14 cellular contexts compared by ENCODE assay signal in the genomic region with DNA sequence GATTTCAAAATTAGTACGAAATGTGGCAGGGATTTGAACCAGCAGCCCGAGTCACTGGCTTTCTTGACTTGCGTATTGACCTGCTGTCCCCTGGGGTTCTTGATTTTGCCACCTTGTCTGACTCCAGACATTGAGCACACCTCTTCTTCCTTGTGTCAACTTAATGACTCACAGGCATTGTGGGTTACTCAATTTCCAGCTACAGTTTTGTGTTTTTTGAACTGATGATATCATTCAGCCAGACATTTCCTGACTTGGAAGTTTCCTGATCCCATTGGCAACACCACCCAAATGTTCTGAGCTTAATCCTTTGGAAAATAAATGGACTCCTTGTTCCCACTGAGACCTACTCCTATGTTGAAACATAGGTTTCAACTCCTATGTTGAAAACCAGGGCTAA.
A peak's percentile ranks its signal among the peaks of the same experiment; 100 is the strongest.
DNase-seq lines count a peak whose midpoint lies in the region; ATAC-seq and TF ChIP-seq lines count a peak whose summit lies in the region.
"Had no signal": no experiment of that assay in that cellular context is flagged by ENCODE, and none has a peak within 500 bp of the region (broad histone marks: within the 10 kb centered on the region; RNA-seq: fewer than 3 reads in every experiment).

No MANE protein-coding gene starts in this region.

- TF ChIP-seq CTCF in brain microvascular endothelial cell (IDR thresholded peaks at IDR 0.05; ENCODE audit: low read depth, low read length, missing control alignments) (no peak), lower lobe of right lung (IDR thresholded peaks at IDR 0.05) (no peak)

- H3K4me1 ChIP-seq in aorta (ENCODE audit: control insufficient read depth in 1 of 2, insufficient read depth in 2 of 2, low read length in 2 of 2) (peaks cover 1 to 3% of the 10 kb centered on the region in 2 donors), lower lobe of right lung (no peaks in the 10 kb centered on the region)
- H3K4me1 ChIP-seq: right lobe of liver, thyroid gland had no signal

- no peaks in the 10 kb centered on the region for H3K27me3 ChIP-seq in brain microvascular endothelial cell (replicated peaks)
- no peaks in the 10 kb centered on the region for H3K27me3 ChIP-seq in aorta (ENCODE audit: control insufficient read depth in 1 of 2, insufficient read depth in 2 of 2, low read length in 1 of 2)
- H3K27me3 ChIP-seq in lower lobe of right lung (ENCODE audit: low read depth): no peaks in the 10 kb centered on the region
- H3K27me3 ChIP-seq: right lobe of liver, thyroid gland had no signal

- no peak overlapping the region for H3K27ac ChIP-seq in brain microvascular endothelial cell
- H3K27ac ChIP-seq in aorta (ENCODE audit: low read depth in 1 of 2, low read length in 2 of 2): peak overlapping the region in 1 of 2 donors; percentile 43
- no peak overlapping the region for H3K27ac ChIP-seq in lower lobe of right lung
- H3K27ac ChIP-seq: right lobe of liver, thyroid gland had no signal

- H3K9me3 ChIP-seq in aorta (ENCODE audit: control insufficient read depth, low read length): no peaks in the 10 kb centered on the region
- H3K9me3 ChIP-seq in lower lobe of right lung: no peaks in the 10 kb centered on the region
- H3K9me3 ChIP-seq: right lobe of liver, thyroid gland had no signal

- 32 to 39% methylated on average over 3 of the region's 3 CpGs for WGBS in aorta, 2 donors

- intact Hi-C loops in left cardiac atrium (cut with DNase I): no loop called here
- intact Hi-C loops in Right ventricle myocardium inferior (cut with DNase I): no loop called here
- intact Hi-C loops in aorta (cut with DNase I): loop anchor here in 1 of 2 donors (5.0 kb wide), 1 partner anchor 776 kb away; a partner anchor contains a TSS
- intact Hi-C loops in lower lobe of right lung (cut with DNase I): no loop called here
- intact Hi-C loops in head of caudate nucleus (cut with DNase I): no loop called here

- ATAC-seq in left cardiac atrium (peak in 1 of 2 donors; percentile 79), Right ventricle myocardium inferior (no peak), aorta (ENCODE audit: low FRiP score) (peak; percentile 56), lower lobe of right lung (no peak)

- in situ Hi-C loops in brain microvascular endothelial cell (cut with HindIII; ENCODE audit: low pct_ligation_motif_present, low sequenced_read_pairs): no loop called here

- H3K4me3 ChIP-seq in brain microvascular endothelial cell (ENCODE audit: low read depth, low read length) (no peak overlapping the region), aorta (ENCODE audit: low read length in 2 of 2) (no peak overlapping the region), lower lobe of right lung (no peak overlapping the region)
- H3K4me3 ChIP-seq: right lobe of liver, thyroid gland had no signal

- H3K36me3 ChIP-seq in brain microvascular endothelial cell (replicated peaks) (no peaks in the 10 kb centered on the region), aorta (ENCODE audit: control insufficient read depth in 1 of 2, insufficient read depth in 2 of 2, low read length in 1 of 2) (no peaks in the 10 kb centered on the region), lower lobe of right lung (no peaks in the 10 kb centered on the region)
- H3K36me3 ChIP-seq: right lobe of liver, thyroid gland had no signal

- DNase-seq in left cardiac atrium (peak; percentile 48), Right ventricle myocardium inferior (ENCODE audit: missing footprints) (no peak), brain microvascular endothelial cell (peak; percentile 18), glomerular endothelial cell (ENCODE audit: extremely low read depth, low read depth, low spot score) (peak; percentile 92), aorta (no peak), lower lobe of right lung (no peak), NCI-H2171 treated with DMSO at 0.1 percent for 48 hours (lab: John Stamatoyannopoulos, UW) (no peak), head of caudate nucleus (no peak)
- DNase-seq: activated CD4-positive, alpha-beta T cell treated with anti-CD3 and anti-CD28 coated beads for 1 hour; DND-41; NCI-H1092 treated with DMSO at 0.1 percent for 48 hours; NCI-H748 treated with DMSO at 0.1 percent for 48 hours; right lobe of liver; thyroid gland had no signal

Comparison
In these comparisons a context has a peak if more than half of its experiments do, and no peak if none do; other contexts are left out.
1. DNase-seq: peak in left cardiac atrium (single experiment), brain microvascular endothelial cell (single experiment) and glomerular endothelial cell (single experiment); none in Right ventricle myocardium inferior (single experiment), aorta (0 of 2), lower lobe of right lung (single experiment), NCI-H2171 treated with DMSO at 0.1 percent for 48 hours (single experiment) and head of caudate nucleus (0 of 42).